In genomic region chr1:226479432-226479831, GRCh38 we compare ENCODE assay signal across 1 cellular context.
TF ChIP-seq lines count a peak whose summit lies in the region.

No MANE protein-coding gene starts in this region.

TF ChIP-seq in HepG2, 621 proteins besides CTCF, POLR2A, EP300 and RAD21 (continued from another document and continues in another):
- no peak for TF ChIP-seq ZBTB40 (IDR thresholded peaks at IDR 0.05)
- no peak for TF ChIP-seq ZBTB40 (CRISPR knock-in tag; IDR thresholded peaks at IDR 0.05)
- no peak for TF ChIP-seq ZNF232 (CRISPR knock-in tag; IDR thresholded peaks at IDR 0.05; ENCODE audit: borderline replicate concordance)
- no peak for TF ChIP-seq ATF7-NPFF (CRISPR knock-in tag; IDR thresholded peaks at IDR 0.05; ENCODE audit: low read depth)
- TF ChIP-seq EHMT2 (IDR thresholded peaks at IDR 0.05; ENCODE audit: borderline replicate concordance, low read depth, low read length): no peak
- peak; percentile 62; the same call in 1 of the 2 replicates for TF ChIP-seq GATA4 (IDR thresholded peaks at IDR 0.05; ENCODE audit: borderline replicate concordance, low read depth)
- TF ChIP-seq TOE1 (CRISPR knock-in tag; IDR thresholded peaks at IDR 0.05): no peak
- TF ChIP-seq RORA (CRISPR knock-in tag; IDR thresholded peaks at IDR 0.05): no peak
- TF ChIP-seq CAMTA2 (CRISPR knock-in tag; IDR thresholded peaks at IDR 0.05; ENCODE audit: borderline replicate concordance): no peak
- TF ChIP-seq TRIM22 (IDR thresholded peaks at IDR 0.05): no peak
- TF ChIP-seq ZNF142 (CRISPR knock-in tag; IDR thresholded peaks at IDR 0.05): no peak
- TF ChIP-seq CC2D1A (CRISPR knock-in tag; IDR thresholded peaks at IDR 0.05): no peak
- TF ChIP-seq ZBTB21 (CRISPR knock-in tag; IDR thresholded peaks at IDR 0.05): no peak
- no peak for TF ChIP-seq HNRNPH1 (optimal IDR thresholded peaks at IDR 0.05; ENCODE audit: low read depth, low read length)
- no peak for TF ChIP-seq ZNF337 (CRISPR knock-in tag; IDR thresholded peaks at IDR 0.05; ENCODE audit: borderline replicate concordance, low read depth)
- TF ChIP-seq ZNF562 (CRISPR knock-in tag; IDR thresholded peaks at IDR 0.05; ENCODE audit: borderline replicate concordance): no peak
- peak; percentile 31; the same call in 1 of the 2 replicates for TF ChIP-seq SAP130 (CRISPR knock-in tag; IDR thresholded peaks at IDR 0.05; ENCODE audit: low read depth)
- no peak for TF ChIP-seq ZNF251 (CRISPR knock-in tag; IDR thresholded peaks at IDR 0.05)
- TF ChIP-seq ZNF703 (CRISPR knock-in tag; IDR thresholded peaks at IDR 0.05; ENCODE audit: borderline replicate concordance): no peak
- TF ChIP-seq MXI1 (IDR thresholded peaks at IDR 0.05; ENCODE audit: borderline replicate concordance, low read depth, low read length): no peak
- no peak for TF ChIP-seq NFAT5 (CRISPR knock-in tag; IDR thresholded peaks at IDR 0.05)
